13 cellular contexts compared by ENCODE assay signal in the genomic region with DNA sequence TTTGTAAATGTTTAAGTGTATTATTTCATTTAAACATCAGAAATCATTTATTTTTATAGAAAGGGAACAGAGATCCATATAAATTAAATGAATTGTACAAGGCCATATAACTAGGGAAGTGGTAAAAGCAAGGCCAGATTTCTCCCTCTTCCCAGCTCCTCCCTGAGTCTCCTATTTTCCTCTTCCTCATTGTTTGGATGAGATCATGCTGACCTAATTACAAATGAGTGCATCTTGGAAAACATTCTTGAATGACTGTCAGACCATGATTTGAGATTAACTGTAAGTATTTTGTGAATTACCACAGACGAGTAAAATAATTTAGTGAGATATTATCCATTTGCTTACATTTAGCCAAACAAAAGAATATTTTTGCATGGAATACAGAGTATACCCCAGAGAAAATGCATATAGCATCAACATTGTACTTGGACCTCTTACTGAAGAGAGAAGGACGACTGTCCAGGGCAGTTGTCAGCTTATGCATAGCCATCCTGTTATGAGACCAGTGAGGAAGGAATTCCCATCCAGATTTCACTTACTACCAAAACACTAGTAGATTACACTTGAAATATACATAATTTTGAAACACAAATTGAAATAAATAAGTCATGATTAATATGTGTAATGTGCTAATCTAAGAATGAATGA. TPM values are rescaled to one million over a fixed set of nuclear protein-coding genes. Genes with fewer than 3 reads are reported as not detected.
DNase-seq lines count a peak whose midpoint lies in the region; ATAC-seq, FAIRE-seq and TF ChIP-seq lines count a peak whose summit lies in the region.
"Had no signal": no experiment of that assay in that cellular context is flagged by ENCODE, and none has a peak within 500 bp of the region (broad histone marks: within the 10 kb centered on the region; RNA-seq: fewer than 3 reads in every experiment).

No MANE protein-coding gene starts in this region.

- intact Hi-C loops in left lung (cut with DNase I), result no loop called here

- DNase-seq in BJ (ENCODE audit: low read depth) (peak; percentile 49), M059J (ENCODE audit: low read depth) (peak; percentile 46), epithelial cell of proximal tubule (ENCODE audit: low read depth) (peak; percentile 27), left lung (no peak), NCI-H69 (lab: John Stamatoyannopoulos, UW) (no peak), RCC 7860 (ENCODE audit: low spot score) (no peak), frontal cortex (ENCODE audit: low spot score in 2 of 2) (no peak)
- no peak for DNase-seq in activated CD8-positive, alpha-beta memory T cell treated with anti-CD3 and anti-CD28 coated beads, Interleukin-2, amount 10 ng/mL, durations not matched to agents 7 days and 5 days
- DNase-seq: activated naive CD4-positive, alpha-beta T cell treated with Interleukin-2 at 50 U/mL for 16 hours; DND-41 had no signal

- no peak overlapping the region for H3K27ac Mint-ChIP-seq in activated CD8-positive, alpha-beta memory T cell treated with anti-CD3 and anti-CD28 coated beads, Interleukin-2, amount 10 ng/mL, durations not matched to agents 7 days and 5 days
- H3K27ac Mint-ChIP-seq: B cell had no signal

- CTCF ChIA-PET in BJ (lab: Yijun Ruan, JAX), result no interaction called here
- CTCF ChIA-PET in activated CD8-positive, alpha-beta memory T cell treated with anti-CD3 and anti-CD28 coated beads, Interleukin-2, amount 10 ng/mL, durations not matched to agents 7 days and 5 days (lab: Charles Lee), result no interaction called here

- no peaks in the 10 kb centered on the region for H3K27me3 Mint-ChIP-seq in activated CD8-positive, alpha-beta memory T cell treated with anti-CD3 and anti-CD28 coated beads, Interleukin-2, amount 10 ng/mL, durations not matched to agents 7 days and 5 days
- H3K27me3 Mint-ChIP-seq: B cell had no signal

- TF ChIP-seq CTCF in BJ (IDR thresholded peaks at IDR 0.05; ENCODE audit: insufficient read depth, low read depth, low read length), result no peak
- no peak for TF ChIP-seq CTCF in epithelial cell of proximal tubule (conservative IDR thresholded peaks at IDR 0.05; ENCODE audit: low read depth, low read length)
- TF ChIP-seq CTCF in left lung (IDR thresholded peaks at IDR 0.05), result no peak

- H3K4me3 ChIP-seq in BJ (ENCODE audit: low read depth, low read length), result no peak overlapping the region
- no peak overlapping the region for H3K4me3 ChIP-seq in epithelial cell of proximal tubule (ENCODE audit: low read depth, low read length)
- H3K4me3 ChIP-seq in left lung, result no peak overlapping the region
- H3K4me3 ChIP-seq: tibial nerve had no signal

- no peak for FAIRE-seq in RCC 7860 (lab: Jason Lieb, UNC)
- FAIRE-seq in frontal cortex (lab: Jason Lieb, UNC), result no peak
- FAIRE-seq: islet of Langerhans had no signal

- no peaks in the 10 kb centered on the region for H3K4me1 ChIP-seq in left lung

- peak; percentile 34 for ATAC-seq in left lung
- ATAC-seq in activated CD8-positive, alpha-beta memory T cell treated with anti-CD3 and anti-CD28 coated beads, Interleukin-2, amount 10 ng/mL, durations not matched to agents 7 days and 5 days, result no peak

- H3K36me3 Mint-ChIP-seq in activated CD8-positive, alpha-beta memory T cell treated with anti-CD3 and anti-CD28 coated beads, Interleukin-2, amount 10 ng/mL, durations not matched to agents 7 days and 5 days, result peaks cover 30% of the 10 kb centered on the region

- no peaks in the 10 kb centered on the region for H3K4me1 Mint-ChIP-seq in activated CD8-positive, alpha-beta memory T cell treated with anti-CD3 and anti-CD28 coated beads, Interleukin-2, amount 10 ng/mL, durations not matched to agents 7 days and 5 days
- H3K4me1 Mint-ChIP-seq: B cell had no signal

- POLR2A ChIA-PET in BJ (lab: Charles Lee), result no interaction called here

- no peak overlapping the region for H3K27ac ChIP-seq in left lung
- H3K27ac ChIP-seq: tibial nerve had no signal

- H3K27me3 ChIP-seq in BJ (ENCODE audit: control insufficient read depth, insufficient read depth, low read length) (no peaks in the 10 kb centered on the region), left lung (no peaks in the 10 kb centered on the region)
- H3K27me3 ChIP-seq: tibial nerve had no signal

- peaks cover 2% of the 10 kb centered on the region; the same call in 1 of the 2 replicates for H3K36me3 ChIP-seq in BJ (ENCODE audit: control insufficient read depth, insufficient read depth, low read length)
- H3K36me3 ChIP-seq in left lung, result peaks cover 0 to 55% of the 10 kb centered on the region in 2 donors

- no peaks in the 10 kb centered on the region for H3K9me3 ChIP-seq in left lung
- H3K9me3 ChIP-seq: tibial nerve had no signal

- no peaks in the 10 kb centered on the region for H3K9me3 Mint-ChIP-seq in activated CD8-positive, alpha-beta memory T cell treated with anti-CD3 and anti-CD28 coated beads, Interleukin-2, amount 10 ng/mL, durations not matched to agents 7 days and 5 days (ENCODE audit: low read depth)

- H3K4me3 Mint-ChIP-seq in activated CD8-positive, alpha-beta memory T cell treated with anti-CD3 and anti-CD28 coated beads, Interleukin-2, amount 10 ng/mL, durations not matched to agents 7 days and 5 days, result no peak overlapping the region
- H3K4me3 Mint-ChIP-seq: B cell had no signal

RNA-seq across cellular contexts. Expression of gene SLAIN2, which starts 47.3 kb away (rescaled TPM):
- polyA plus RNA-seq in BJ (2011; rRNA removed), result 25.5 and 40.5 TPM in 2 replicates
- 24.3 and 27.5 TPM in 2 replicates for polyA minus RNA-seq in BJ (2011; rRNA and poly(A)+ RNA removed)
- total RNA-seq in M059J (2014; rRNA removed; shearing (Covaris generic)), result 82.8 and 109 TPM in 2 replicates
- total RNA-seq in epithelial cell of proximal tubule (37.1 and 42.8 TPM in 2 replicates), left lung (10 to 100 TPM; 82.1 to 87.0 TPM), frontal cortex (206 TPM)
- 10 to 100 TPM; 55.3 to 61.6 TPM for total RNA-seq in activated CD8-positive, alpha-beta memory T cell treated with anti-CD3 and anti-CD28 coated beads, Interleukin-2, amount 10 ng/mL, durations not matched to agents 7 days and 5 days

Comparison
In these comparisons a context has a peak if more than half of its experiments do, and no peak if none do; other contexts are left out.
1. DNase-seq: peak in BJ (single experiment), M059J (single experiment) and epithelial cell of proximal tubule (single experiment); none in left lung (0 of 2), NCI-H69 (single experiment), activated CD8-positive, alpha-beta memory T cell treated with anti-CD3 and anti-CD28 coated beads, Interleukin-2, amount 10 ng/mL, durations not matched to agents 7 days and 5 days (single experiment), RCC 7860 (single experiment) and frontal cortex (0 of 2).